Comparison of ENCODE assay signal across 26 cellular contexts in genomic region chr3:161070980-161071663, GRCh38. TPM values are rescaled to one million over a fixed set of nuclear protein-coding genes. Genes with fewer than 3 reads are reported as not detected.
A peak's percentile ranks its signal among the peaks of the same experiment; 100 is the strongest.
DNase-seq lines count a peak whose midpoint lies in the region; ATAC-seq and TF ChIP-seq lines count a peak whose summit lies in the region.
"Had no signal": no experiment of that assay in that cellular context is flagged by ENCODE, and none has a peak within 500 bp of the region (broad histone marks: within the 10 kb centered on the region; RNA-seq: fewer than 3 reads in every experiment).

No MANE protein-coding gene starts in this region.

- H3K36me3 ChIP-seq in PC-9 (ENCODE audit: low read depth): no peaks in the 10 kb centered on the region
- H3K36me3 ChIP-seq in aorta (ENCODE audit: control insufficient read depth in 1 of 2, insufficient read depth in 2 of 2, low read length in 1 of 2): no peaks in the 10 kb centered on the region
- H3K36me3 ChIP-seq: adrenal gland, spleen had no signal

- no peak overlapping the region for H3K4me2 ChIP-seq in PC-9

- BruUV-seq in PC-9 (replicated peaks; lab: Mats Ljungman, UMichigan): TSS peak; percentile 80

- no peaks in the 10 kb centered on the region for H4K20me1 ChIP-seq in PC-9 (ENCODE audit: insufficient read depth)
- H4K20me1 ChIP-seq: BLaER1 had no signal

- H3K27ac ChIP-seq in PC-9: no peak overlapping the region
- H3K27ac ChIP-seq in aorta (ENCODE audit: low read depth in 1 of 2, low read length in 2 of 2): peak overlapping the region in 1 of 2 donors; percentile 10
- H3K27ac ChIP-seq: parathyroid adenoma had no signal

- no peaks in the 10 kb centered on the region for H3K27me3 Mint-ChIP-seq in stimulated activated naive CD8-positive, alpha-beta T cell treated with anti-CD3 and anti-CD28 coated beads, Interleukin-15, amount 100 ng/mL, for 72 hours
- H3K27me3 Mint-ChIP-seq in dendritic cell treated with granulocyte-macrophage colony-stimulating factor and Interleukin-4, amounts not matched to agents 40 ng/mL and 50 ng/mL, for 4 days: no peaks in the 10 kb centered on the region
- H3K27me3 Mint-ChIP-seq: stimulated activated memory B cell treated with anti-CD40 and anti-IgM and Interleukin-4, amounts not matched to agents 10 μg/mL and 1 μg/mL and 100 μg/mL, for 72 hours had no signal

- H3K36me3 Mint-ChIP-seq in dendritic cell treated with granulocyte-macrophage colony-stimulating factor and Interleukin-4, amounts not matched to agents 40 ng/mL and 50 ng/mL, for 4 days (ENCODE audit: low read depth): peaks cover 53% of the 10 kb centered on the region

- TF ChIP-seq CTCF in PC-9 (conservative IDR thresholded peaks at IDR 0.05): no peak

- H3K4me3 ChIP-seq in PC-9: no peak overlapping the region
- no peak overlapping the region for H3K4me3 ChIP-seq in aorta (ENCODE audit: low read length in 2 of 2)
- H3K4me3 ChIP-seq: adrenal gland, BLaER1, spleen had no signal

- POLR2A ChIA-PET in PC-9 (lab: Charles Lee; ENCODE audit: unreplicated experiment): interaction anchor here (0.7 kb wide), 2 partner anchors 127 to 392 kb away, joined by 3 to 9 read pairs; no protein-coding TSS in a partner anchor

- no peaks in the 10 kb centered on the region for H3K9me2 ChIP-seq in PC-9 (ENCODE audit: insufficient read depth)

- intact Hi-C loops in PC-9 (cut with micrococcal nuclease; ENCODE audit: unreplicated experiment): no loop called here
- intact Hi-C loops in dendritic cell treated with granulocyte-macrophage colony-stimulating factor and Interleukin-4, amounts not matched to agents 40 ng/mL and 50 ng/mL, for 4 days (cut with micrococcal nuclease): loop anchor here (5.0 kb wide), 1 partner anchor 34 kb away; no protein-coding TSS in a partner anchor
- intact Hi-C loops in aorta (cut with DNase I): no loop called here

- H3K27me3 ChIP-seq in PC-9 (ENCODE audit: insufficient read depth, low read depth) (no peaks in the 10 kb centered on the region), aorta (ENCODE audit: control insufficient read depth in 1 of 2, insufficient read depth in 2 of 2, low read length in 1 of 2) (no peaks in the 10 kb centered on the region)
- H3K27me3 ChIP-seq: adrenal gland, BLaER1, spleen had no signal

- H2AFZ ChIP-seq in PC-9: no peak overlapping the region
- H2AFZ ChIP-seq: parathyroid adenoma had no signal

- H3K9me3 Mint-ChIP-seq in stimulated activated naive CD8-positive, alpha-beta T cell treated with anti-CD3 and anti-CD28 coated beads, Interleukin-15, amount 100 ng/mL, for 72 hours: no peaks in the 10 kb centered on the region
- H3K9me3 Mint-ChIP-seq in dendritic cell treated with granulocyte-macrophage colony-stimulating factor and Interleukin-4, amounts not matched to agents 40 ng/mL and 50 ng/mL, for 4 days: no peaks in the 10 kb centered on the region
- H3K9me3 Mint-ChIP-seq: activated CD4-positive, alpha-beta memory T cell treated with anti-CD3 and anti-CD28 coated beads, Interleukin-2, amount 10 ng/mL, durations not matched to agents 7 days and 5 days; activated T-cell treated with anti-CD3 and anti-CD28 coated beads, Interleukin-2, amount 50 U/mL, for 24 hours; stimulated activated memory B cell treated with anti-CD40 and anti-IgM and Interleukin-4, amounts not matched to agents 10 μg/mL and 1 μg/mL and 100 μg/mL, for 72 hours had no signal

- no peak for ATAC-seq in stimulated activated naive CD8-positive, alpha-beta T cell treated with anti-CD3 and anti-CD28 coated beads, Interleukin-15, amount 100 ng/mL, for 72 hours
- ATAC-seq in stimulated activated naive CD8-positive, alpha-beta T cell treated with anti-CD3 and anti-CD28 coated beads, Interleukin-15, Interleukin-2, amounts not matched to agents 100 U/mL and 50 U/mL, for 24 hours: no peak
- ATAC-seq in aorta (ENCODE audit: low FRiP score): peak; percentile 3
- ATAC-seq: HCT116; stimulated activated memory B cell treated with anti-CD40 and anti-IgM and Interleukin-4, amounts not matched to agents 10 μg/mL and 1 μg/mL and 100 μg/mL, for 72 hours had no signal

- H3K9me3 ChIP-seq in PC-9 (ENCODE audit: insufficient read depth, low read depth) (no peaks in the 10 kb centered on the region), aorta (ENCODE audit: control insufficient read depth, low read length) (no peaks in the 10 kb centered on the region)
- H3K9me3 ChIP-seq: adrenal gland, BLaER1, spleen had no signal

- H3K4me3 Mint-ChIP-seq in stimulated activated naive CD8-positive, alpha-beta T cell treated with anti-CD3 and anti-CD28 coated beads, Interleukin-15, amount 100 ng/mL, for 72 hours: peak overlapping the region in 1 of 2 donors; percentile 55
- peak overlapping the region; percentile 4 for H3K4me3 Mint-ChIP-seq in dendritic cell treated with granulocyte-macrophage colony-stimulating factor and Interleukin-4, amounts not matched to agents 40 ng/mL and 50 ng/mL, for 4 days
- H3K4me3 Mint-ChIP-seq: activated CD4-positive, alpha-beta memory T cell treated with anti-CD3 and anti-CD28 coated beads, Interleukin-2, amount 10 ng/mL, durations not matched to agents 7 days and 5 days; activated T-cell treated with anti-CD3 and anti-CD28 coated beads, Interleukin-2, amount 50 U/mL, for 24 hours; stimulated activated memory B cell treated with anti-CD40 and anti-IgM and Interleukin-4, amounts not matched to agents 10 μg/mL and 1 μg/mL and 100 μg/mL, for 72 hours had no signal

- CTCF ChIA-PET in PC-9 (lab: Charles Lee): no interaction called here

- H3K79me2 ChIP-seq in PC-9 (ENCODE audit: low read depth): no peaks in the 10 kb centered on the region
- H3K79me2 ChIP-seq: parathyroid adenoma had no signal

- H3K4me1 Mint-ChIP-seq in stimulated activated naive CD8-positive, alpha-beta T cell treated with anti-CD3 and anti-CD28 coated beads, Interleukin-15, amount 100 ng/mL, for 72 hours: peaks cover 76% of the 10 kb centered on the region
- peaks cover 68% of the 10 kb centered on the region for H3K4me1 Mint-ChIP-seq in dendritic cell treated with granulocyte-macrophage colony-stimulating factor and Interleukin-4, amounts not matched to agents 40 ng/mL and 50 ng/mL, for 4 days (ENCODE audit: low read depth)

- H3K27ac Mint-ChIP-seq in stimulated activated naive CD8-positive, alpha-beta T cell treated with anti-CD3 and anti-CD28 coated beads, Interleukin-15, amount 100 ng/mL, for 72 hours: peak overlapping the region; percentile 95 to 96
- peak overlapping the region; percentile 88 for H3K27ac Mint-ChIP-seq in dendritic cell treated with granulocyte-macrophage colony-stimulating factor and Interleukin-4, amounts not matched to agents 40 ng/mL and 50 ng/mL, for 4 days
- H3K27ac Mint-ChIP-seq: activated CD4-positive, alpha-beta memory T cell treated with anti-CD3 and anti-CD28 coated beads, Interleukin-2, amount 10 ng/mL, durations not matched to agents 7 days and 5 days; activated T-cell treated with anti-CD3 and anti-CD28 coated beads, Interleukin-2, amount 50 U/mL, for 24 hours had no signal

- DNase-seq in stimulated activated naive CD8-positive, alpha-beta T cell treated with anti-CD3 and anti-CD28 coated beads, Interleukin-15, amount 100 ng/mL, for 72 hours: no peak
- DNase-seq in stimulated activated naive CD8-positive, alpha-beta T cell treated with anti-CD3 and anti-CD28 coated beads, Interleukin-15, Interleukin-2, amounts not matched to agents 100 U/mL and 50 U/mL, for 24 hours: no peak
- DNase-seq in PC-9 (no peak), aorta (no peak), DMS153 treated with DMSO at 0.1 percent for 48 hours (lab: John Stamatoyannopoulos, UW; ENCODE audit: unreplicated experiment) (no peak), NK-92 (lab: John Stamatoyannopoulos, UW; ENCODE audit: unreplicated experiment) (no peak)
- no peak for DNase-seq in activated T-cell treated with anti-CD3 and anti-CD28 coated beads, Interleukin-2, amount 50 U/mL, for 1 hour
- DNase-seq: ACHN; activated CD4-positive, alpha-beta memory T cell treated with anti-CD3 and anti-CD28 coated beads, Interleukin-2, amount 10 ng/mL, durations not matched to agents 7 days and 5 days; activated CD4-positive, CD25-positive, alpha-beta regulatory T cell; activated gamma-delta T cell treated with Interleukin-2 at 50 U/mL for 16 hours; activated T-cell treated with anti-CD3 and anti-CD28 coated beads, Interleukin-2, amount 50 U/mL, for 24 hours; adrenal gland; Calu3; mammary epithelial cell; NCI-H1105; NCI-H1930; NCI-H510A; SHP77; spleen; stimulated activated CD4-positive, alpha-beta T cell treated with anti-CD3 and anti-CD28 coated beads, Interleukin-2, amount 100 ng/mL, for 48 hours had no signal

- WGBS in aorta, 2 donors: 70 to 74% methylated on average over 6 of the region's 6 CpGs

- H3K4me1 ChIP-seq in PC-9 (replicated peaks; ENCODE audit: insufficient read depth) (peaks cover 14% of the 10 kb centered on the region), aorta (ENCODE audit: control insufficient read depth in 1 of 2, insufficient read depth in 2 of 2, low read length in 2 of 2) (peaks cover 0 to 8% of the 10 kb centered on the region in 2 donors)
- H3K4me1 ChIP-seq: parathyroid adenoma had no signal

- H3F3A ChIP-seq in PC-9 (ENCODE audit: insufficient read depth, low read depth): peaks cover 8% of the 10 kb centered on the region; the same call in 1 of the 2 replicates

RNA-seq across cellular contexts. Expression of gene B3GALNT1, which starts 34.0 kb away (rescaled TPM):
- total RNA-seq in PC-9 (2021): 8.8 and 17.3 TPM in 2 replicates
- 10 to 100 TPM; 11.8 to 19.2 TPM for total RNA-seq in aorta
- 10 to 100 TPM in 1 of 2 donors, 1 to 10 TPM in 1; 8.8 to 14.8 TPM for polyA plus RNA-seq in aorta
